Comparison of ENCODE assay signal across 31 cellular contexts in the genomic region with DNA sequence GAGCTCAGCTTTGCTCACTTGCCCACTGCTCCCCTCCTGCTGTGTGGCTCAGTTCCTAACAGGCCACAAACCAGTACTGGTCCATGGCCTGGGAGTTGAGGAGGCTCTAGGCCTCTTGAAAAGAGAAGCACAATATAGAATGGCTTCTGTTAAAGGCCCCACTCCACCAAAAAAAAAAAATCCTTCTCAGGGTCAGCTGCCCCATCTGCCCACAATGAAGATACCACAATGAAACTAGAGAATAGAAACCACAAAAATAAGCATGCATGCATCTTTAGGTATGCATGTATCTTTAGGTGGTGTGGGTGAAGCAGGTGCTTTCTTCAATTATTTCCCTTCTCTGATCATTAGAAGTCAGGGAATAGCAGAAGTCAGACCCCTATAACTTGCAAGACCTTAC.
"Had no signal": no experiment of that assay in that cellular context is flagged by ENCODE, and none has a peak within 500 bp of the region (broad histone marks: within the 10 kb centered on the region; RNA-seq: fewer than 3 reads in every experiment).

No MANE protein-coding gene starts in this region.

- H3K36me3 ChIP-seq: adrenal gland, esophagus squamous epithelium, gastroesophageal sphincter, heart right ventricle had no signal

- DNase-seq: activated CD4-positive, alpha-beta memory T cell treated with anti-CD3 and anti-CD28 coated beads for 36 hours; activated CD4-positive, alpha-beta T cell treated with anti-CD3 and anti-CD28 coated beads for 36 hours; activated CD4-positive, alpha-beta T cell treated with anti-CD3 and anti-CD28 coated beads, Interleukin-2, amount 10 ng/mL, durations not matched to agents 24 days and 14 days; activated CD4-positive, CD25-positive, alpha-beta regulatory T cell; activated CD4-positive, CD25-positive, alpha-beta regulatory T cell treated with anti-CD3 and anti-CD28 coated beads, Interleukin-2, amount 50 U/mL, for 72 hours; activated CD8-positive, alpha-beta memory T cell treated with anti-CD3 and anti-CD28 coated beads, Interleukin-2, amount 10 ng/mL, durations not matched to agents 7 days and 5 days; activated CD8-positive, alpha-beta memory T cell treated with anti-CD3 and anti-CD28 coated beads, Interleukin-2, amount 50 U/mL, for 4 hours; activated CD8-positive, alpha-beta T cell treated with anti-CD3 and anti-CD28 coated beads, Interleukin-2, amount 10 ng/mL, durations not matched to agents 7 days and 5 days; activated effector memory CD4-positive, alpha-beta T cell treated with anti-CD3 and anti-CD28 coated beads, Interleukin-2, amount 50 U/mL, for 16 hours; activated naive CD4-positive, alpha-beta T cell treated with anti-CD3 and anti-CD28 coated beads for 36 hours; activated naive CD8-positive, alpha-beta T cell treated with anti-CD3 and anti-CD28 coated beads for 36 hours; activated naive CD8-positive, alpha-beta T cell treated with anti-CD3 and anti-CD28 coated beads, Interleukin-2, amount 50 U/mL, for 24 hours; activated T-cell treated with anti-CD3 and anti-CD28 coated beads, Interleukin-2, amount 50 U/mL, for 1 hour; activated T-cell treated with anti-CD3 and anti-CD28 coated beads, Interleukin-2, amount 50 U/mL, for 48 hours; adrenal gland; amygdala; aorta; body of pancreas; caudate nucleus; cortex of kidney; dermis blood vessel endothelial cell; effector CD4-positive, alpha-beta T cell; esophagus squamous epithelium; foreskin melanocyte; heart right ventricle had no signal

- H3K4me3 ChIP-seq: adrenal gland, body of pancreas, esophagus squamous epithelium, gastroesophageal sphincter, heart right ventricle, hepatocyte had no signal

- H3K9me3 Mint-ChIP-seq: activated CD4-positive, alpha-beta T cell treated with anti-CD3 and anti-CD28 coated beads, Interleukin-2, amount 10 ng/mL, durations not matched to agents 24 days and 14 days; activated naive CD8-positive, alpha-beta T cell treated with anti-CD3 and anti-CD28 coated beads, Interleukin-2, amount 50 U/mL, for 24 hours; activated T-helper 1 cell treated with anti-CD3 and anti-CD28 coated beads, Interleukin-12 subunit alpha, Interleukin-12 subunit beta, Interleukin-2, Interleukin-4 antibody, amounts not matched to agents 30 ng/mL and 10 ng/mL and 1 ng/mL, durations not matched to agents 14 hours and 24 hours and 36 hours; activated T-helper 2 cell treated with anti-CD3 and anti-CD28 coated beads, Interferon-gamma antibody, Interleukin-2, Interleukin-4, amounts not matched to agents 10 μg/mL and 5 μg/mL and 100 μg/mL, durations not matched to agents 14 hours and 24 hours and 36 hours had no signal

- H3K36me3 Mint-ChIP-seq: activated CD4-positive, alpha-beta memory T cell treated with anti-CD3 and anti-CD28 coated beads for 36 hours; activated CD8-positive, alpha-beta memory T cell treated with anti-CD3 and anti-CD28 coated beads, Interleukin-2, amount 10 ng/mL, durations not matched to agents 7 days and 5 days; activated naive CD4-positive, alpha-beta T cell treated with anti-CD3 and anti-CD28 coated beads, Interleukin-2, amount 50 U/mL, for 24 hours; activated naive CD8-positive, alpha-beta T cell treated with anti-CD3 and anti-CD28 coated beads for 36 hours had no signal

- H3K27ac Mint-ChIP-seq: activated CD4-positive, alpha-beta memory T cell treated with anti-CD3 and anti-CD28 coated beads for 36 hours; activated CD4-positive, alpha-beta T cell treated with anti-CD3 and anti-CD28 coated beads for 36 hours; activated CD4-positive, alpha-beta T cell treated with anti-CD3 and anti-CD28 coated beads, Interleukin-2, amount 10 ng/mL, durations not matched to agents 24 days and 14 days; activated CD8-positive, alpha-beta memory T cell treated with anti-CD3 and anti-CD28 coated beads, Interleukin-2, amount 10 ng/mL, durations not matched to agents 7 days and 5 days; activated CD8-positive, alpha-beta T cell treated with anti-CD3 and anti-CD28 coated beads, Interleukin-2, amount 10 ng/mL, durations not matched to agents 7 days and 5 days; activated naive CD4-positive, alpha-beta T cell treated with anti-CD3 and anti-CD28 coated beads for 36 hours; activated naive CD4-positive, alpha-beta T cell treated with anti-CD3 and anti-CD28 coated beads, Interleukin-2, amount 50 U/mL, for 24 hours; activated naive CD8-positive, alpha-beta T cell treated with anti-CD3 and anti-CD28 coated beads for 36 hours; activated naive CD8-positive, alpha-beta T cell treated with anti-CD3 and anti-CD28 coated beads, Interleukin-2, amount 50 U/mL, for 24 hours; activated T-helper 1 cell treated with anti-CD3 and anti-CD28 coated beads, Interleukin-12 subunit alpha, Interleukin-12 subunit beta, Interleukin-2, Interleukin-4 antibody, amounts not matched to agents 30 ng/mL and 10 ng/mL and 1 ng/mL, durations not matched to agents 14 hours and 24 hours and 36 hours; activated T-helper 2 cell treated with anti-CD3 and anti-CD28 coated beads, Interferon-gamma antibody, Interleukin-2, Interleukin-4, amounts not matched to agents 10 μg/mL and 5 μg/mL and 100 μg/mL, durations not matched to agents 14 hours and 24 hours and 36 hours had no signal

- H3K79me2 ChIP-seq: hepatocyte had no signal

- H3K27ac ChIP-seq: adrenal gland, body of pancreas, epithelial cell of prostate, esophagus squamous epithelium, gastroesophageal sphincter, heart right ventricle, hepatocyte had no signal

- H3K4me1 ChIP-seq: adrenal gland, body of pancreas, esophagus squamous epithelium, gastroesophageal sphincter, heart right ventricle had no signal

- ATAC-seq: activated CD4-positive, alpha-beta T cell treated with anti-CD3 and anti-CD28 coated beads for 36 hours; activated CD8-positive, alpha-beta memory T cell treated with anti-CD3 and anti-CD28 coated beads, Interleukin-2, amount 10 ng/mL, durations not matched to agents 7 days and 5 days; activated CD8-positive, alpha-beta T cell treated with anti-CD3 and anti-CD28 coated beads, Interleukin-2, amount 10 ng/mL, durations not matched to agents 7 days and 5 days; activated naive CD8-positive, alpha-beta T cell treated with anti-CD3 and anti-CD28 coated beads, Interleukin-2, amount 50 U/mL, for 24 hours; body of pancreas; gastroesophageal sphincter; heart right ventricle had no signal

- H3K4me2 ChIP-seq: hepatocyte had no signal

- H3K27me3 ChIP-seq: adrenal gland, body of pancreas, esophagus squamous epithelium, gastroesophageal sphincter, heart right ventricle, hepatocyte had no signal

- H3K4me3 Mint-ChIP-seq: activated CD4-positive, alpha-beta memory T cell treated with anti-CD3 and anti-CD28 coated beads for 36 hours; activated CD4-positive, alpha-beta T cell treated with anti-CD3 and anti-CD28 coated beads for 36 hours; activated CD4-positive, alpha-beta T cell treated with anti-CD3 and anti-CD28 coated beads, Interleukin-2, amount 10 ng/mL, durations not matched to agents 24 days and 14 days; activated CD8-positive, alpha-beta memory T cell treated with anti-CD3 and anti-CD28 coated beads, Interleukin-2, amount 10 ng/mL, durations not matched to agents 7 days and 5 days; activated CD8-positive, alpha-beta T cell treated with anti-CD3 and anti-CD28 coated beads, Interleukin-2, amount 10 ng/mL, durations not matched to agents 7 days and 5 days; activated naive CD4-positive, alpha-beta T cell treated with anti-CD3 and anti-CD28 coated beads for 36 hours; activated naive CD4-positive, alpha-beta T cell treated with anti-CD3 and anti-CD28 coated beads, Interleukin-2, amount 50 U/mL, for 24 hours; activated naive CD8-positive, alpha-beta T cell treated with anti-CD3 and anti-CD28 coated beads for 36 hours; activated naive CD8-positive, alpha-beta T cell treated with anti-CD3 and anti-CD28 coated beads, Interleukin-2, amount 50 U/mL, for 24 hours; activated T-helper 1 cell treated with anti-CD3 and anti-CD28 coated beads, Interleukin-12 subunit alpha, Interleukin-12 subunit beta, Interleukin-2, Interleukin-4 antibody, amounts not matched to agents 30 ng/mL and 10 ng/mL and 1 ng/mL, durations not matched to agents 14 hours and 24 hours and 36 hours had no signal

- H3K9me3 ChIP-seq: adrenal gland, body of pancreas, esophagus squamous epithelium had no signal

- H3K4me1 Mint-ChIP-seq: activated CD4-positive, alpha-beta T cell treated with anti-CD3 and anti-CD28 coated beads for 36 hours; activated CD4-positive, alpha-beta T cell treated with anti-CD3 and anti-CD28 coated beads, Interleukin-2, amount 10 ng/mL, durations not matched to agents 24 days and 14 days; activated CD8-positive, alpha-beta memory T cell treated with anti-CD3 and anti-CD28 coated beads, Interleukin-2, amount 10 ng/mL, durations not matched to agents 7 days and 5 days; activated naive CD4-positive, alpha-beta T cell treated with anti-CD3 and anti-CD28 coated beads, Interleukin-2, amount 50 U/mL, for 24 hours; activated naive CD8-positive, alpha-beta T cell treated with anti-CD3 and anti-CD28 coated beads for 36 hours; activated naive CD8-positive, alpha-beta T cell treated with anti-CD3 and anti-CD28 coated beads, Interleukin-2, amount 50 U/mL, for 24 hours had no signal

- H2AFZ ChIP-seq: hepatocyte had no signal

- H3K27me3 Mint-ChIP-seq: activated CD4-positive, alpha-beta memory T cell treated with anti-CD3 and anti-CD28 coated beads for 36 hours; activated CD4-positive, alpha-beta T cell treated with anti-CD3 and anti-CD28 coated beads for 36 hours; activated CD4-positive, alpha-beta T cell treated with anti-CD3 and anti-CD28 coated beads, Interleukin-2, amount 10 ng/mL, durations not matched to agents 24 days and 14 days; activated CD8-positive, alpha-beta memory T cell treated with anti-CD3 and anti-CD28 coated beads, Interleukin-2, amount 10 ng/mL, durations not matched to agents 7 days and 5 days; activated naive CD4-positive, alpha-beta T cell treated with anti-CD3 and anti-CD28 coated beads, Interleukin-2, amount 50 U/mL, for 24 hours; activated naive CD8-positive, alpha-beta T cell treated with anti-CD3 and anti-CD28 coated beads for 36 hours; activated naive CD8-positive, alpha-beta T cell treated with anti-CD3 and anti-CD28 coated beads, Interleukin-2, amount 50 U/mL, for 24 hours had no signal
